Comparison of ENCODE assay signal across 8 cellular contexts in genomic region chr17:64503341-64503740, GRCh38. TPM values are rescaled to one million over a fixed set of nuclear protein-coding genes. Genes with fewer than 3 reads are reported as not detected.
DNase-seq lines count a peak whose midpoint lies in the region; ATAC-seq and TF ChIP-seq lines count a peak whose summit lies in the region.
"Had no signal": no experiment of that assay in that cellular context is flagged by ENCODE, and none has a peak within 500 bp of the region (broad histone marks: within the 10 kb centered on the region; RNA-seq: fewer than 3 reads in every experiment).

No MANE protein-coding gene starts in this region.

- H3K9me3 Mint-ChIP-seq in HFFc6, result peaks cover 9% of the 10 kb centered on the region; the same call in 1 of the 2 replicates

- H3K4me3 Mint-ChIP-seq in HFFc6, result peak overlapping the region; percentile 98

- peaks cover 28% of the 10 kb centered on the region for H4K20me1 ChIP-seq in neural cell (ENCODE audit: insufficient read depth)

- intact Hi-C loops in ascending aorta (cut with DNase I), result loop anchor here (10.0 kb wide), 2 partner anchors 359 to 471 kb away; no protein-coding TSS in a partner anchor

- ATAC-seq in HG02938 (IDR thresholded peaks at IDR 0.05; ENCODE audit: unreplicated experiment) (no peak), GM21717 (IDR thresholded peaks at IDR 0.05; ENCODE audit: unreplicated experiment) (no peak)

- H3K27ac ChIP-seq in ascending aorta, result peak overlapping the region in 1 of 2 donors; percentile 99
- no peak overlapping the region for H3K27ac ChIP-seq in neural cell (ENCODE audit: low read length)
- H3K27ac ChIP-seq: WERI-Rb-1 had no signal

- DNase-seq in HFFc6 (no peak), ascending aorta (ENCODE audit: low spot score in 2 of 2) (no peak), GM10266 (ENCODE audit: extremely low spot score) (no peak)
- DNase-seq: NCI-H1930, WERI-Rb-1 had no signal

- no peaks in the 10 kb centered on the region for H3K27me3 ChIP-seq in ascending aorta
- H3K27me3 ChIP-seq in neural cell (ENCODE audit: insufficient read depth, low read depth, low read length), result no peaks in the 10 kb centered on the region

- TF ChIP-seq RAD21 in neural cell (conservative IDR thresholded peaks at IDR 0.05), result no peak

- H3K36me3 ChIP-seq in ascending aorta (peaks cover 54 to 67% of the 10 kb centered on the region in 2 donors), neural cell (ENCODE audit: insufficient read depth, low read length) (peaks cover 32% of the 10 kb centered on the region)

- H3K79me2 ChIP-seq in neural cell (replicated peaks; ENCODE audit: insufficient read depth, low read length), result peaks cover 73% of the 10 kb centered on the region

- no peak for TF ChIP-seq CTCF in HFFc6 (IDR thresholded peaks at IDR 0.05)
- no peak for TF ChIP-seq CTCF in ascending aorta (IDR thresholded peaks at IDR 0.05)
- no peak for TF ChIP-seq CTCF in neural cell (IDR thresholded peaks at IDR 0.05; ENCODE audit: poor library complexity, severe bottlenecking)
- TF ChIP-seq CTCF in GM10266 (IDR thresholded peaks at IDR 0.05; ENCODE audit: control insufficient read depth, insufficient read depth, low read depth, missing control alignments), result no peak

- peak overlapping the region; percentile 95 for H3K4me2 ChIP-seq in neural cell (ENCODE audit: low read length)

- peaks cover 35% of the 10 kb centered on the region for H3K27me3 Mint-ChIP-seq in HFFc6 (ENCODE audit: insufficient read depth)

- H3K4me1 Mint-ChIP-seq in HFFc6 (ENCODE audit: low read depth), result peaks cover 70% of the 10 kb centered on the region

- H2AFZ ChIP-seq in neural cell (ENCODE audit: low read depth, low read length), result no peak overlapping the region

- no peak for TF ChIP-seq EP300 in neural cell (conservative IDR thresholded peaks at IDR 0.05; ENCODE audit: poor library complexity, severe bottlenecking)

- peak overlapping the region; percentile 100 for H3K9ac ChIP-seq in neural cell (ENCODE audit: low read length)

- no peaks in the 10 kb centered on the region for H3K9me3 ChIP-seq in ascending aorta
- no peaks in the 10 kb centered on the region for H3K9me3 ChIP-seq in neural cell (ENCODE audit: low read length)

- H3K9me2 ChIP-seq in neural cell (ENCODE audit: insufficient read depth, low read length), result no peaks in the 10 kb centered on the region

- peak overlapping the region; percentile 100 for H3K27ac Mint-ChIP-seq in HFFc6

- peak overlapping the region; percentile 14 to 91 for H3K4me3 ChIP-seq in ascending aorta
- peak overlapping the region; percentile 97 for H3K4me3 ChIP-seq in neural cell (ENCODE audit: low read length)

- peaks cover 16% of the 10 kb centered on the region for H3F3A ChIP-seq in neural cell (ENCODE audit: insufficient read depth, low read length, poor library complexity, severe bottlenecking)

- H3K4me1 ChIP-seq in ascending aorta, result peaks cover 13 to 40% of the 10 kb centered on the region in 2 donors

- H3K36me3 Mint-ChIP-seq in HFFc6 (ENCODE audit: low read depth), result peaks cover 77% of the 10 kb centered on the region

TF ChIP-seq in neural cell, 6 proteins besides CTCF, POLR2A, EP300 and RAD21:
- no peak for TF ChIP-seq SMC3 (conservative IDR thresholded peaks at IDR 0.05; ENCODE audit: poor library complexity)
- TF ChIP-seq REST (IDR thresholded peaks at IDR 0.05; ENCODE audit: borderline replicate concordance), result no peak
- no peak for TF ChIP-seq EZH2 (IDR thresholded peaks at IDR 0.05; ENCODE audit: borderline replicate concordance, insufficient read depth, low read length, poor library complexity, severe bottlenecking)
- no peak for TF ChIP-seq TAF1 (IDR thresholded peaks at IDR 0.05; ENCODE audit: low read depth)
- TF ChIP-seq POLR2AphosphoS5 (IDR thresholded peaks at IDR 0.05), result no peak
- TF ChIP-seq MXI1 (conservative IDR thresholded peaks at IDR 0.05; ENCODE audit: poor library complexity, severe bottlenecking), result no peak
TF ChIP-seq in neural cell: peak in this region for 0.

RNA-seq across cellular contexts. Expression of gene DDX5, which starts 2.7 kb away (rescaled TPM):
- 100 to 1,000 TPM; 537 to 635 (median 600) TPM for total RNA-seq in HFFc6 (2021; fragmentation: NEBNext Ultra II Directional; extraction: Animal tissue kit (Norgen Biotek cat#: 25700))
- 564 TPM for total RNA-seq in ascending aorta
- 1,789 and 2,358 TPM in 2 replicates for polyA plus RNA-seq in neural cell
- polyA minus RNA-seq in neural cell, result 808 and 961 TPM in 2 replicates

RNA-seq across cellular contexts. Expression of gene CEP95, which starts 3.4 kb away (rescaled TPM):
- total RNA-seq in HFFc6 (2021; fragmentation: NEBNext Ultra II Directional; extraction: Animal tissue kit (Norgen Biotek cat#: 25700)), result 10 to 100 TPM in 5 of 6 experiments, 1 to 10 TPM in 1; 9.0 to 13.0 (median 11.5) TPM
- 6.9 TPM for total RNA-seq in ascending aorta
- 214 and 220 TPM in 2 replicates for polyA plus RNA-seq in neural cell
- polyA minus RNA-seq in neural cell, result 113 and 147 TPM in 2 replicates

RNA-seq across cellular contexts. Expression of gene POLG2, which starts 6.5 kb away (rescaled TPM):
- 10 to 100 TPM in 1 of 6 experiments, 1 to 10 TPM in 5; 6.5 to 11.8 (median 7.3) TPM for total RNA-seq in HFFc6 (2021; fragmentation: NEBNext Ultra II Directional; extraction: Animal tissue kit (Norgen Biotek cat#: 25700))
- 1.5 TPM for total RNA-seq in ascending aorta
- 14.3 and 16.9 TPM in 2 replicates for polyA plus RNA-seq in neural cell
- 12.6 and 13.6 TPM in 2 replicates for polyA minus RNA-seq in neural cell

RNA-seq across cellular contexts. Expression of gene MILR1, which starts 54.4 kb away (rescaled TPM):
- 1 to 10 TPM in 4 of 6 experiments, under 1 TPM in 2; 0.61 to 2.5 (median 1.5) TPM for total RNA-seq in HFFc6 (2021; fragmentation: NEBNext Ultra II Directional; extraction: Animal tissue kit (Norgen Biotek cat#: 25700))
- total RNA-seq in ascending aorta, result 6.2 TPM
- not detected in 2 replicates for polyA plus RNA-seq in neural cell
- polyA minus RNA-seq in neural cell, result not detected in 2 replicates
